ENCODE assay signal across 2 cellular contexts in genomic region chr5:157802747-157803146, GRCh38.
TF ChIP-seq lines count a peak whose summit lies in the region.

No MANE protein-coding gene starts in this region.

TF ChIP-seq in GM12878, 131 proteins besides CTCF, POLR2A, EP300 and RAD21 (continues in another document):
- TF ChIP-seq SREBF2 (IDR thresholded peaks at IDR 0.05; ENCODE audit: low read length) (no peak), MTA3 (IDR thresholded peaks at IDR 0.05; ENCODE audit: borderline replicate concordance, low read length) (no peak), NFYA (IDR thresholded peaks at IDR 0.05; ENCODE audit: borderline replicate concordance, low read depth, low read length) (no peak), HSF1 (IDR thresholded peaks at IDR 0.05; ENCODE audit: low read depth, low read length) (no peak), JUND (IDR thresholded peaks at IDR 0.05; ENCODE audit: low read depth, low read length) (no peak), MAX (IDR thresholded peaks at IDR 0.05; ENCODE audit: low read depth, low read length) (no peak), KLF5 (IDR thresholded peaks at IDR 0.05; ENCODE audit: partially characterized antibody) (no peak), NKRF (conservative IDR thresholded peaks at IDR 0.05) (no peak), PRDM15 (CRISPR knock-in tag; IDR thresholded peaks at IDR 0.05) (no peak), HDAC6 (IDR thresholded peaks at IDR 0.05; ENCODE audit: unreplicated experiment) (no peak), ZNF592 (IDR thresholded peaks at IDR 0.05) (no peak), POLR2AphosphoS5 (IDR thresholded peaks at IDR 0.05; ENCODE audit: low read length) (no peak), KAT2A (conservative IDR thresholded peaks at IDR 0.05; ENCODE audit: control insufficient read depth, low read depth, low read length) (no peak), ATF7 (IDR thresholded peaks at IDR 0.05; ENCODE audit: low read depth) (no peak)

TF ChIP-seq in HepG2, 621 proteins besides CTCF, POLR2A, EP300 and RAD21:
- TF ChIP-seq ZNF552 (CRISPR knock-in tag; IDR thresholded peaks at IDR 0.05; ENCODE audit: borderline replicate concordance) (no peak), ZFP36 (IDR thresholded peaks at IDR 0.05; ENCODE audit: borderline replicate concordance, low read depth, low read length, partially characterized antibody) (no peak), ZNF83 (CRISPR knock-in tag; IDR thresholded peaks at IDR 0.05; ENCODE audit: borderline replicate concordance) (no peak), REPIN1 (CRISPR knock-in tag; IDR thresholded peaks at IDR 0.05; ENCODE audit: borderline replicate concordance, low read depth) (no peak), ZKSCAN8 (CRISPR knock-in tag; IDR thresholded peaks at IDR 0.05; ENCODE audit: borderline replicate concordance) (no peak), NCOA1 (CRISPR knock-in tag; IDR thresholded peaks at IDR 0.05) (no peak), NFKBIZ (CRISPR knock-in tag; IDR thresholded peaks at IDR 0.05) (no peak), ZNF576 (CRISPR knock-in tag; IDR thresholded peaks at IDR 0.05) (no peak), LRRFIP1 (CRISPR knock-in tag; conservative IDR thresholded peaks at IDR 0.05) (no peak), ZNF484 (CRISPR knock-in tag; IDR thresholded peaks at IDR 0.05; ENCODE audit: borderline replicate concordance, low read depth) (no peak)
